Comparison of ENCODE assay signal across 10 cellular contexts in the genomic region with DNA sequence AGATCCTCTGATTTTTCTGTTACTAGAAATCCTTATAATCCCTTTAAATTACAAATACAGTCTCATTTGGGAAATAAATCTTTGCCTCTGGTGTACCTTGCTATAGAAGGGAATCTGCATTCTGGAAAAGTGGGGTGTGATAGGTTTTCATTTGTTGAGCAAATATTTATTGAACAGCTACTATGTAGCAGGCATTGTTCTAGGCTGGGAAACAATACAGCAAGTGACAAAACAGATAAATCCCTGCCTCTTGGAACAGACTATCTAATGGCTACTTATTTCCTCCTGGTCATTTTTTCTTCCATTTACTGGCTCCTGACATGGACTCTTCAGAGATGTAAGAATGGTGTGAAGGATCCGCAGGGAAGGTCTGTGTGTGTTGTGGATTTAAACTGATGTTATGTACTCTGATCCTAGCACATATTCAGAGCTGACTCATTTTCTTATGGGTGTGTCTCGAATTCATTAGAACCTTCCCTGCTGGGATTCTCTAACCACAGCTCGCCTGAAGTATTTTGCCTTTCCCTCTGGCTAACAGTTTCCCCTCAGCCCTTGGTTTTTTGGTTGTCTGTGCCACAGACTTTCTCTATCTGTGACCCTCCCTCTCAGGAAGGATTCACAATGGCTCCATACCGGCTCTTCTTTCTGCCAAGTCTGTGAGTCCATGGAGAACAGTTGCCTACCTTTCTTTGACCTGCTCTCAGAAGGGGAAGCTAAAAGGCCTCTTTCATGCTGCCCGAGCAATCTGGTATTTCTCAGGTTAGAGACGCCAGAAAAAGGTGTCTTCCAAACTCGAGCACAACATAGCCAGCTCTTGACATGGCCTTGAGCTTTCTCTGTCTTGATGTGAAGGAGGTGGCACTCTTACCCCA. TPM values are rescaled to one million over a fixed set of nuclear protein-coding genes. Genes with fewer than 3 reads are reported as not detected.
DNase-seq lines count a peak whose midpoint lies in the region; ATAC-seq and TF ChIP-seq lines count a peak whose summit lies in the region.
"Had no signal": no experiment of that assay in that cellular context is flagged by ENCODE, and none has a peak within 500 bp of the region (broad histone marks: within the 10 kb centered on the region; RNA-seq: fewer than 3 reads in every experiment).

No MANE protein-coding gene starts in this region.

- H3K4me3 ChIP-seq in H7 (ENCODE audit: insufficient read depth, low read depth, low read length), result no peak overlapping the region

- H3K27ac ChIP-seq in foreskin keratinocyte, result peak overlapping the region; percentile 9
- H3K27ac ChIP-seq: HL-60 had no signal

- no peaks in the 10 kb centered on the region for H3K27me3 ChIP-seq in H7 (ENCODE audit: control insufficient read depth, insufficient read depth, low read length)
- H3K27me3 ChIP-seq in foreskin keratinocyte, result no peaks in the 10 kb centered on the region

- no peak for TF ChIP-seq CTCF in foreskin keratinocyte (conservative IDR thresholded peaks at IDR 0.05)

- no peaks in the 10 kb centered on the region for H3K36me3 ChIP-seq in H7 (replicated peaks; ENCODE audit: control insufficient read depth, insufficient read depth, low read length)

- DNase-seq in A172 (ENCODE audit: low spot score) (peak; percentile 88), H7 (peak; percentile 19), SW480 (ENCODE audit: low spot score) (peak; percentile 8), foreskin keratinocyte (peak; percentile 51 to 79), C1 segment of cervical spinal cord (lab: John Stamatoyannopoulos, UW) (no peak), anterior cingulate cortex (lab: John Stamatoyannopoulos, UW) (no peak), mesenteric fat pad (ENCODE audit: low spot score) (no peak), hepatic stellate cell (ENCODE audit: low spot score) (no peak)
- DNase-seq: activated CD8-positive, alpha-beta memory T cell treated with anti-CD3 and anti-CD28 coated beads, Interleukin-2, amount 50 U/mL, for 4 hours had no signal

- ATAC-seq in foreskin keratinocyte, result peak; percentile 99

- H3K4me1 ChIP-seq in foreskin keratinocyte, result peaks cover 9% of the 10 kb centered on the region

RNA-seq across cellular contexts. Expression of gene TMTC2, which starts 53.7 kb away (rescaled TPM):
- 2.1 and 2.4 TPM in 2 replicates for total RNA-seq in A172 (2014; rRNA removed; shearing (Covaris generic))
- total RNA-seq in H7 (2014; rRNA removed; shearing (Covaris generic)), result 3.7 and 4.8 TPM in 2 replicates
- 2.7 and 3.4 TPM in 2 replicates for total RNA-seq in foreskin keratinocyte
- 0.67 and 1.1 TPM in 2 replicates for polyA plus RNA-seq in foreskin keratinocyte
- total RNA-seq in mesenteric fat pad, result 7.0 TPM

Comparison
In these comparisons a context has a peak if more than half of its experiments do, and no peak if none do; other contexts are left out.
1. DNase-seq: peak in A172 (single experiment), H7 (single experiment), SW480 (single experiment) and foreskin keratinocyte (2 of 2); none in C1 segment of cervical spinal cord (0 of 14), anterior cingulate cortex (0 of 58), mesenteric fat pad (single experiment) and hepatic stellate cell (single experiment).